ENCODE assay signal across 9 cellular contexts in the genomic region with DNA sequence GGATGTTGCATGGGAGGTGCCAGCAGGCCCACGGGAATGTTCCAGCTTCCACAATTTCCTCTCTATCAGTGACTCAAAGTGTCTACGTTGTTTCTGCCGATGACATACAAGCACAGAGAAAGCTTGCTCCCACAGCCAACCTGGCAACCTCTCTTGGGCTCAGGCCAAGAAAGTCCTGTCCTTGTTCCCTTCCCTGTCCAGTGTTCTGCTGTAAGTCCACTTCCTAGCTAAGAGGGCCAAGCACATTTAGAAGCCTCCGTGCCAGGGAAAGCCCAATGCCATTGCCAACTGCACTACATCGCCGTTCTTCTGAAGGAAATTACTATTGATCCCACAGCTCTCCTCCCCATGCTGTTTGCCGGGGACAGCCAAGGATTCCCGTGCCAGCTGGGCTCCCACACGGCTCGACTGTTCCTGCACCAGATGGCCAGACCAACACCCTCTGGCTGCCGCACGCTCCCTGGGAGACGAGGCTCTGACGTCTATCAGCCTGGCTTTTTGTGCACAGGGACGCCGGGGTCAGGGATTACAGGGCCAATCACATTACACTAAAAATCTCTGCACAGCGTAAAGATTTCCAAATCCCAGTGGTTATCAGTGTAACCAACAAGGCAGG.
DNase-seq lines count a peak whose midpoint lies in the region; ATAC-seq and TF ChIP-seq lines count a peak whose summit lies in the region.
"Had no signal": no experiment of that assay in that cellular context is flagged by ENCODE, and none has a peak within 500 bp of the region (broad histone marks: within the 10 kb centered on the region; RNA-seq: fewer than 3 reads in every experiment).

No MANE protein-coding gene starts in this region.

- ATAC-seq in activated CD8-positive, alpha-beta T cell treated with anti-CD3 and anti-CD28 coated beads for 36 hours = no peak
- ATAC-seq: stimulated activated naive B cell treated with anti-CD40 and anti-IgM and Interleukin-4, amounts not matched to agents 10 μg/mL and 1 μg/mL and 100 μg/mL, for 72 hours had no signal

- POLR2A ChIA-PET in activated CD8-positive, alpha-beta T cell treated with anti-CD3 and anti-CD28 coated beads for 36 hours (lab: Charles Lee) = interaction anchor here (0.6 to 0.9 kb wide), 2 partner anchors 200 to 297 kb away, joined by 3 read pairs; no protein-coding TSS in a partner anchor

- no peak for TF ChIP-seq CTCF in activated CD8-positive, alpha-beta T cell treated with anti-CD3 and anti-CD28 coated beads for 36 hours (IDR thresholded peaks at IDR 0.05)

- H3K36me3 Mint-ChIP-seq in activated CD8-positive, alpha-beta T cell treated with anti-CD3 and anti-CD28 coated beads for 36 hours (ENCODE audit: low read depth) = no peaks in the 10 kb centered on the region
- H3K36me3 Mint-ChIP-seq: stimulated activated naive B cell treated with anti-CD40 and anti-IgM and Interleukin-4, amounts not matched to agents 10 μg/mL and 1 μg/mL and 100 μg/mL, for 72 hours had no signal

- CTCF ChIA-PET in activated CD8-positive, alpha-beta T cell treated with anti-CD3 and anti-CD28 coated beads for 36 hours (lab: Charles Lee) = interaction anchor here (0.8 to 1.3 kb wide), 6 partner anchors 9 to 252 kb away, joined by 3 to 5 read pairs (median 4); no protein-coding TSS in a partner anchor

- intact Hi-C loops in activated CD8-positive, alpha-beta T cell treated with anti-CD3 and anti-CD28 coated beads for 36 hours (cut with micrococcal nuclease) = loop anchor here (10.0 kb wide), 1 partner anchor 79 kb away; no protein-coding TSS in a partner anchor

- DNase-seq in DMS53 (lab: John Stamatoyannopoulos, UW) (peak; percentile 80), SHP77 treated with DMSO at 0.1 percent for 48 hours (lab: John Stamatoyannopoulos, UW) (peak; percentile 59), globus pallidus (ENCODE audit: low spot score) (peak; percentile 69), renal cortical epithelial cell (ENCODE audit: low read depth) (peak; percentile 35), germinal center (ENCODE audit: low spot score) (no peak), ecto neural progenitor cell (ENCODE audit: low spot score) (no peak)
- DNase-seq in activated CD8-positive, alpha-beta T cell treated with anti-CD3 and anti-CD28 coated beads for 36 hours = no peak
- DNase-seq in stimulated activated CD4-positive, alpha-beta T cell treated with anti-CD3 and anti-CD28 coated beads, Interleukin-4, amount 100 ng/mL, for 4 hours = no peak
- DNase-seq: stimulated activated naive B cell treated with anti-CD40 and anti-IgM and Interleukin-4, amounts not matched to agents 10 μg/mL and 1 μg/mL and 100 μg/mL, for 72 hours had no signal

- peaks cover 32% of the 10 kb centered on the region for H3K4me1 Mint-ChIP-seq in activated CD8-positive, alpha-beta T cell treated with anti-CD3 and anti-CD28 coated beads for 36 hours (ENCODE audit: low read depth)

- no peaks in the 10 kb centered on the region for H3K27me3 Mint-ChIP-seq in activated CD8-positive, alpha-beta T cell treated with anti-CD3 and anti-CD28 coated beads for 36 hours

- no peak overlapping the region for H3K4me3 Mint-ChIP-seq in activated CD8-positive, alpha-beta T cell treated with anti-CD3 and anti-CD28 coated beads for 36 hours
- H3K4me3 Mint-ChIP-seq: stimulated activated naive B cell treated with anti-CD40 and anti-IgM and Interleukin-4, amounts not matched to agents 10 μg/mL and 1 μg/mL and 100 μg/mL, for 72 hours had no signal

- no peaks in the 10 kb centered on the region for H3K9me3 Mint-ChIP-seq in activated CD8-positive, alpha-beta T cell treated with anti-CD3 and anti-CD28 coated beads for 36 hours
- H3K9me3 Mint-ChIP-seq: stimulated activated naive B cell treated with anti-CD40 and anti-IgM and Interleukin-4, amounts not matched to agents 10 μg/mL and 1 μg/mL and 100 μg/mL, for 72 hours had no signal

- no peak overlapping the region for H3K27ac Mint-ChIP-seq in activated CD8-positive, alpha-beta T cell treated with anti-CD3 and anti-CD28 coated beads for 36 hours
- H3K27ac Mint-ChIP-seq: stimulated activated naive B cell treated with anti-CD40 and anti-IgM and Interleukin-4, amounts not matched to agents 10 μg/mL and 1 μg/mL and 100 μg/mL, for 72 hours had no signal

Comparison
In these comparisons a context has a peak if more than half of its experiments do, and no peak if none do; other contexts are left out.
1. DNase-seq: peak in DMS53 (single experiment), SHP77 treated with DMSO at 0.1 percent for 48 hours (single experiment), globus pallidus (single experiment) and renal cortical epithelial cell (single experiment); none in germinal center (single experiment), activated CD8-positive, alpha-beta T cell treated with anti-CD3 and anti-CD28 coated beads for 36 hours (single experiment), stimulated activated CD4-positive, alpha-beta T cell treated with anti-CD3 and anti-CD28 coated beads, Interleukin-4, amount 100 ng/mL, for 4 hours (0 of 2) and ecto neural progenitor cell (single experiment).